ENCODE assay signal across 22 cellular contexts in the genomic region with DNA sequence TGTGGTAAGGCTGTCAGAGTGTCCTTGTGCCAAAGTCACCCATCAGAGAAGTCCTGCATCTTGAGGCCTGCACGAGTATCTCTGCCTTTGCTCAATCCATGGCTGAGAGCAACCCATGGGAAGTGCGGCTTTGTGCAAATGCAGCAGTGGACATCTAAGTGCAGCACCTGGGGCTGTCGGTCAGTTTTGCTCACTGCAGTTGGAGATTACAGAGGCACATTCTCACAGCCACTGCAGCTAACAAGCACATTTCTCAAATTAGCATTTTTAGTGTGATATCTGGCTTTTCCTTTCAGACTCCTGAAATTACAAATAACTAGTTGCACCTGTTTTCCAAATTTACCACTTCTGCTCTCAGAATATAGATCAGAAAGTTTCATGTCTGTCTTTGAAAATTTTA.
DNase-seq lines count a peak whose midpoint lies in the region; ATAC-seq and TF ChIP-seq lines count a peak whose summit lies in the region.
"Had no signal": no experiment of that assay in that cellular context is flagged by ENCODE, and none has a peak within 500 bp of the region (broad histone marks: within the 10 kb centered on the region; RNA-seq: fewer than 3 reads in every experiment).

No MANE protein-coding gene starts in this region.

- no peak overlapping the region for H2AFZ ChIP-seq in trophoblast cell (ENCODE audit: insufficient read depth, low read length, poor library complexity)

- ATAC-seq in GM21423 (IDR thresholded peaks at IDR 0.05; ENCODE audit: unreplicated experiment), result no peak
- no peak for ATAC-seq in heart left ventricle

- peaks cover 33% of the 10 kb centered on the region for H3K36me3 ChIP-seq in HUES48 (ENCODE audit: control insufficient read depth, insufficient read depth, low read length)
- no peaks in the 10 kb centered on the region for H3K36me3 ChIP-seq in SJCRH30
- H3K36me3 ChIP-seq in iPS-15b (ENCODE audit: control insufficient read depth, insufficient read depth, low read length), result peaks cover 6% of the 10 kb centered on the region
- no peaks in the 10 kb centered on the region for H3K36me3 ChIP-seq in trophoblast cell (ENCODE audit: control insufficient read depth in 1 of 2, insufficient read depth in 2 of 2, low read length in 2 of 2)
- no peaks in the 10 kb centered on the region for H3K36me3 ChIP-seq in suprapubic skin
- no peaks in the 10 kb centered on the region for H3K36me3 ChIP-seq in heart left ventricle
- H3K36me3 ChIP-seq: BLaER1, Peyer's patch had no signal

- no peak overlapping the region for H2BK120ac ChIP-seq in trophoblast cell (ENCODE audit: insufficient read depth, low read length, poor library complexity)

- H2AK5ac ChIP-seq in trophoblast cell (ENCODE audit: low read length), result no peak overlapping the region

- H3K79me2 ChIP-seq in trophoblast cell (ENCODE audit: control insufficient read depth, insufficient read depth, low read length, poor library complexity), result no peaks in the 10 kb centered on the region

- H3K4me3 ChIP-seq in HUES48 (ENCODE audit: low read depth, low read length) (no peak overlapping the region), SJCRH30 (no peak overlapping the region), iPS-15b (ENCODE audit: low read depth, low read length) (peak overlapping the region; percentile 9), trophoblast cell (ENCODE audit: low read depth, low read length) (no peak overlapping the region), suprapubic skin (no peak overlapping the region), heart left ventricle (no peak overlapping the region)
- H3K4me3 ChIP-seq: BLaER1, Peyer's patch, SK-N-MC had no signal

- H4K91ac ChIP-seq in trophoblast cell (ENCODE audit: low read depth, low read length), result peak overlapping the region; percentile 13

- no peak for TF ChIP-seq POLR2A in suprapubic skin (IDR thresholded peaks at IDR 0.05)
- TF ChIP-seq POLR2A in heart left ventricle (IDR thresholded peaks at IDR 0.05), result no peak

- H3K27me3 ChIP-seq in HUES48 (ENCODE audit: control insufficient read depth, insufficient read depth, low read length), result no peaks in the 10 kb centered on the region
- no peaks in the 10 kb centered on the region for H3K27me3 ChIP-seq in SJCRH30
- H3K27me3 ChIP-seq in iPS-15b (ENCODE audit: control insufficient read depth, insufficient read depth, low read length), result no peaks in the 10 kb centered on the region
- no peaks in the 10 kb centered on the region for H3K27me3 ChIP-seq in trophoblast cell (ENCODE audit: insufficient read depth, low read length)
- H3K27me3 ChIP-seq in suprapubic skin, result no peaks in the 10 kb centered on the region
- no peaks in the 10 kb centered on the region for H3K27me3 ChIP-seq in heart left ventricle
- H3K27me3 ChIP-seq: BLaER1, Peyer's patch had no signal

- no peaks in the 10 kb centered on the region for H3K79me1 ChIP-seq in trophoblast cell (ENCODE audit: low read length)

- no peak overlapping the region for H3K4me2 ChIP-seq in trophoblast cell (ENCODE audit: low read length)
- H3K4me2 ChIP-seq: BLaER1 had no signal

- no peak overlapping the region for H2BK12ac ChIP-seq in trophoblast cell (ENCODE audit: low read length)

- H3K27ac ChIP-seq in HUES48 (ENCODE audit: low read depth, low read length) (peak overlapping the region; percentile 89), SJCRH30 (no peak overlapping the region), trophoblast cell (ENCODE audit: low read depth, low read length) (no peak overlapping the region), suprapubic skin (no peak overlapping the region), heart left ventricle (no peak overlapping the region)
- H3K27ac ChIP-seq: BLaER1, Peyer's patch, SK-N-MC had no signal

- H3K23ac ChIP-seq in trophoblast cell (ENCODE audit: low read length), result no peak overlapping the region

- intact Hi-C loops in heart left ventricle (cut with DNase I), result no loop called here

- DNase-seq in SJCRH30, result peak; percentile 30 to 60
- DNase-seq in trophoblast cell, result no peak
- DNase-seq in suprapubic skin (ENCODE audit: low spot score in 2 of 2), result no peak
- no peak for DNase-seq in activated naive CD4-positive, alpha-beta T cell treated with anti-CD3 and anti-CD28 coated beads, Interleukin-2, amount 50 U/mL, for 16 hours
- no peak for DNase-seq in heart left ventricle
- DNase-seq: CD4-positive, CD25-positive, alpha-beta regulatory T cell; IMR-90; KG1; NCI-H1092; NCI-H1417 treated with DMSO at 0.1 percent for 48 hours; NCI-H1694 treated with DMSO at 0.1 percent for 48 hours; NCI-H2081; NCI-H2227 treated with DMSO at 0.1 percent for 48 hours; NCI-H526 treated with DMSO at 0.1 percent for 48 hours; OCI-M1; Peyer's patch; SHP77 treated with DMSO at 0.1 percent for 48 hours had no signal

- no peak overlapping the region for H3K14ac ChIP-seq in trophoblast cell (ENCODE audit: low read length)

- peaks cover 6% of the 10 kb centered on the region for H3K4me1 ChIP-seq in HUES48 (ENCODE audit: control insufficient read depth, insufficient read depth, low read length)
- no peaks in the 10 kb centered on the region for H3K4me1 ChIP-seq in SJCRH30
- no peaks in the 10 kb centered on the region for H3K4me1 ChIP-seq in iPS-15b (ENCODE audit: control insufficient read depth, insufficient read depth, low read length)
- H3K4me1 ChIP-seq in trophoblast cell (ENCODE audit: control insufficient read depth in 1 of 2, insufficient read depth in 2 of 2, low read length in 2 of 2), result peaks cover 0 to 2% of the 10 kb centered on the region in 2 experiments
- H3K4me1 ChIP-seq in suprapubic skin, result no peaks in the 10 kb centered on the region
- no peaks in the 10 kb centered on the region for H3K4me1 ChIP-seq in heart left ventricle
- H3K4me1 ChIP-seq: BLaER1, Peyer's patch had no signal

- H4K8ac ChIP-seq in trophoblast cell (ENCODE audit: low read depth, low read length), result no peak overlapping the region

- H3K18ac ChIP-seq in trophoblast cell (ENCODE audit: low read length), result no peak overlapping the region

- H2BK5ac ChIP-seq in trophoblast cell (ENCODE audit: low read depth, low read length, poor library complexity), result no peak overlapping the region

- TF ChIP-seq EP300 in suprapubic skin (IDR thresholded peaks at IDR 0.05), result no peak

- H3K9me3 ChIP-seq in HUES48 (ENCODE audit: control insufficient read depth, insufficient read depth, low read length), result peaks cover 63% of the 10 kb centered on the region
- no peaks in the 10 kb centered on the region for H3K9me3 ChIP-seq in SJCRH30 (replicated peaks)
- H3K9me3 ChIP-seq in iPS-15b (ENCODE audit: control insufficient read depth, insufficient read depth, low read length), result peaks cover 10% of the 10 kb centered on the region
- no peaks in the 10 kb centered on the region for H3K9me3 ChIP-seq in trophoblast cell (ENCODE audit: insufficient read depth, low read depth, low read length)
- no peaks in the 10 kb centered on the region for H3K9me3 ChIP-seq in suprapubic skin
- no peaks in the 10 kb centered on the region for H3K9me3 ChIP-seq in heart left ventricle
- H3K9me3 ChIP-seq: BLaER1, Peyer's patch had no signal

- H3K4ac ChIP-seq in trophoblast cell (ENCODE audit: low read depth, low read length), result no peak overlapping the region

- no peak overlapping the region for H4K12ac ChIP-seq in trophoblast cell (ENCODE audit: low read depth, low read length)

- TF ChIP-seq CTCF in suprapubic skin (IDR thresholded peaks at IDR 0.05) (no peak), heart left ventricle (IDR thresholded peaks at IDR 0.05) (no peak)

- WGBS in trophoblast cell (ENCODE audit: extremely low coverage, insufficient coverage, insufficient read length), result no CpG with 5 or more reads among the region's 3 CpGs
- WGBS in suprapubic skin, result 80% methylated on average over 3 of the region's 3 CpGs
- WGBS in heart left ventricle, 4 donors, result 81 to 86% (median 85%) methylated on average over 3 of the region's 3 CpGs

- H3K9ac ChIP-seq in HUES48 (ENCODE audit: low read depth, low read length) (no peak overlapping the region), iPS-15b (ENCODE audit: low read depth, low read length) (no peak overlapping the region), trophoblast cell (ENCODE audit: low read length) (no peak overlapping the region)
- H3K9ac ChIP-seq: BLaER1 had no signal

Comparison
In these comparisons a context has a peak if more than half of its experiments do, and no peak if none do; other contexts are left out.
1. DNase-seq: peak in SJCRH30 (2 of 2); none in trophoblast cell (0 of 2), suprapubic skin (0 of 2), activated naive CD4-positive, alpha-beta T cell treated with anti-CD3 and anti-CD28 coated beads, Interleukin-2, amount 50 U/mL, for 16 hours (single experiment) and heart left ventricle (0 of 5).